In genomic region chr1:183633676-183634343, GRCh38 we compare ENCODE assay signal across 1 cellular context.
TF ChIP-seq lines count a peak whose summit lies in the region.

No MANE protein-coding gene starts in this region.

TF ChIP-seq in K562, 482 proteins besides CTCF, POLR2A, EP300 and RAD21 (continued from another document):
- TF ChIP-seq HMBOX1 (IDR thresholded peaks at IDR 0.05) (0 out of 2 replicates have a peak, but pooled peaks have one; percentile 33), ETV1 (tag; conservative IDR thresholded peaks at IDR 0.05; ENCODE audit: low read depth) (no peak), BACH1 (tag; IDR thresholded peaks at IDR 0.05) (peak; percentile 55; the same call in 1 of the 2 replicates), ZNF589 (CRISPR knock-in tag; IDR thresholded peaks at IDR 0.05; ENCODE audit: low read depth) (peak; percentile 51; the same call in 1 of the 2 replicates), NR2C2 (CRISPR knock-in tag; IDR thresholded peaks at IDR 0.05) (no peak), NR2C2 (tag; IDR thresholded peaks at IDR 0.05) (peak; percentile 51), CSDE1 (IDR thresholded peaks at IDR 0.05) (no peak), MXI1 (IDR thresholded peaks at IDR 0.05; ENCODE audit: low read depth, low read length) (0 out of 2 replicates have a peak, but pooled peaks have one; percentile 31), CHD2 (IDR thresholded peaks at IDR 0.05; ENCODE audit: low read depth, low read length) (no peak), RBM25 (IDR thresholded peaks at IDR 0.05; ENCODE audit: low read depth, low read length, severe bottlenecking) (peak; percentile 13), SAFB (IDR thresholded peaks at IDR 0.05; ENCODE audit: borderline replicate concordance, low read depth, low read length) (no peak), POLR2AphosphoS5 (IDR thresholded peaks at IDR 0.05; ENCODE audit: control insufficient read depth, insufficient read depth, low read depth, low read length) (no peak), MAFK (IDR thresholded peaks at IDR 0.05; ENCODE audit: low read length) (peak; percentile 28), NCOA2 (IDR thresholded peaks at IDR 0.05; ENCODE audit: partially characterized antibody in 2 of 2) (no peak), PKNOX1 (IDR thresholded peaks at IDR 0.05) (peak; percentile 49), STAT5A (IDR thresholded peaks at IDR 0.05; ENCODE audit: borderline replicate concordance, low read length) (no peak)
TF ChIP-seq in K562: peak in this region for 39.
